ENCODE assay signal across 25 cellular contexts in the genomic region with DNA sequence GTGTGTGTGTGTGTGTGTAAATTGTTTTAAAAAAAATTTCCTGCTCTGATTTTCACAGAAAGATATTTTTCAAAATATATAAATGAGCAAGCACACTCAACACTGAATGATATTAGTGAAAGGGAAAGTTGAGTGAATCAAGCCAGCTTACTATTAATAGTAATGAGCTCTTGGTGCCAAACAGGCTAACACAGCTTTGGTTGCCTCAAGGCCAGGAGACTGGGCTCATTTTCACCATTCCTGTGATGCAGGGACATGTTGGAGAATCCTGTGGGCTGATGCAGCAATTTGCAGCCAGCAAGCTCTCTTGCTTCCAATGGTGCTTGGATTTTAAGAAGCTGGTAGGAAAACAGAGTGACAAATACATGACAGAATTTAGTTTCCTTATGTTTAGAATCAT. TPM values are rescaled to one million over a fixed set of nuclear protein-coding genes. Genes with fewer than 3 reads are reported as not detected.
DNase-seq lines count a peak whose midpoint lies in the region; ATAC-seq, FAIRE-seq and TF ChIP-seq lines count a peak whose summit lies in the region.
"Had no signal": no experiment of that assay in that cellular context is flagged by ENCODE, and none has a peak within 500 bp of the region (broad histone marks: within the 10 kb centered on the region; RNA-seq: fewer than 3 reads in every experiment).

No MANE protein-coding gene starts in this region.

- H3K36me3 ChIP-seq in astrocyte (ENCODE audit: insufficient read depth, low read length) (no peaks in the 10 kb centered on the region), suprapubic skin (no peaks in the 10 kb centered on the region)
- H3K36me3 ChIP-seq: adrenal gland, BLaER1, upper lobe of left lung had no signal

- no peak for TF ChIP-seq EP300 in suprapubic skin (IDR thresholded peaks at IDR 0.05)

- no peaks in the 10 kb centered on the region for H3K4me1 ChIP-seq in astrocyte (ENCODE audit: insufficient read depth, low read length)
- H3K4me1 ChIP-seq in suprapubic skin: peaks cover 6% of the 10 kb centered on the region
- H3K4me1 ChIP-seq: adrenal gland, BLaER1, parathyroid adenoma had no signal

- DNase-seq in astrocyte (ENCODE audit: low read depth) (peak; percentile 39), fibroblast of the aortic adventitia (ENCODE audit: low read depth) (peak; percentile 65), suprapubic skin (ENCODE audit: low spot score in 2 of 2) (no peak), NCI-H1105 (lab: John Stamatoyannopoulos, UW) (no peak), SHP77 (lab: John Stamatoyannopoulos, UW) (no peak), erythroblast (lab: John Stamatoyannopoulos, UW) (no peak)
- DNase-seq: activated CD4-positive, alpha-beta T cell treated with anti-CD3 and anti-CD28 coated beads for 48 hours; activated CD8-positive, alpha-beta memory T cell treated with anti-CD3 and anti-CD28 coated beads, Interleukin-2, amount 50 U/mL, for 4 hours; activated effector memory CD4-positive, alpha-beta T cell treated with Interleukin-2 at 50 U/mL for 16 hours; adrenal gland; cerebellar nuclear complex; effector memory CD4-positive, alpha-beta T cell; HCEC 1CT; immature natural killer cell; naive B cell; NCI-H2081; NCI-H510A treated with DMSO at 0.1 percent for 48 hours; stimulated activated CD4-positive, alpha-beta T cell treated with anti-CD3 and anti-CD28 coated beads, Interleukin-2, amount 100 ng/mL, for 24 hours; stimulated activated naive CD4-positive, alpha-beta T cell treated with Interleukin-2 at 50 U/mL for 16 hours; SW 1271; upper lobe of left lung had no signal

- H3K27me3 ChIP-seq in astrocyte (ENCODE audit: insufficient read depth, low read length): no peaks in the 10 kb centered on the region
- H3K27me3 ChIP-seq in suprapubic skin: no peaks in the 10 kb centered on the region
- H3K27me3 ChIP-seq: adrenal gland, BLaER1, upper lobe of left lung had no signal

- peak overlapping the region; percentile 47 for H3K27ac Mint-ChIP-seq in astrocyte (ENCODE audit: unreplicated experiment)
- H3K27ac Mint-ChIP-seq: immature natural killer cell had no signal

- ATAC-seq in GM21723 (IDR thresholded peaks at IDR 0.05; ENCODE audit: unreplicated experiment): peak; percentile 47

- H4K20me1 ChIP-seq in astrocyte (ENCODE audit: insufficient read depth, low read length): no peaks in the 10 kb centered on the region
- H4K20me1 ChIP-seq: BLaER1 had no signal

- H2AFZ ChIP-seq in astrocyte (ENCODE audit: low read depth, low read length): no peak overlapping the region
- H2AFZ ChIP-seq: parathyroid adenoma had no signal

- H3K36me3 Mint-ChIP-seq in astrocyte (ENCODE audit: low read depth, unreplicated experiment): no peaks in the 10 kb centered on the region
- H3K36me3 Mint-ChIP-seq: immature natural killer cell, naive B cell had no signal

- H3K4me3 ChIP-seq in astrocyte (ENCODE audit: insufficient read depth, low read depth, low read length) (no peak overlapping the region), fibroblast of the aortic adventitia (ENCODE audit: low read depth, low read length) (no peak overlapping the region), suprapubic skin (no peak overlapping the region)
- H3K4me3 ChIP-seq: adrenal gland, BLaER1, upper lobe of left lung had no signal

- H3K4me3 Mint-ChIP-seq in astrocyte (ENCODE audit: unreplicated experiment): no peak overlapping the region
- H3K4me3 Mint-ChIP-seq: immature natural killer cell, naive B cell had no signal

- H3K9ac ChIP-seq in astrocyte (ENCODE audit: low read length): no peak overlapping the region
- H3K9ac ChIP-seq: BLaER1, parathyroid adenoma had no signal

- peaks cover 3% of the 10 kb centered on the region for H3K9me3 Mint-ChIP-seq in astrocyte (ENCODE audit: unreplicated experiment)

- TF ChIP-seq POLR2A in suprapubic skin (IDR thresholded peaks at IDR 0.05): no peak
- TF ChIP-seq POLR2A in erythroblast (IDR thresholded peaks at IDR 0.05; ENCODE audit: low read length): no peak

- peaks cover 1% of the 10 kb centered on the region for H3K27me3 Mint-ChIP-seq in astrocyte (ENCODE audit: low read depth, unreplicated experiment)
- H3K27me3 Mint-ChIP-seq: naive B cell had no signal

- no peaks in the 10 kb centered on the region for H3K9me3 ChIP-seq in astrocyte (ENCODE audit: insufficient read depth, low read depth, low read length)
- no peaks in the 10 kb centered on the region for H3K9me3 ChIP-seq in suprapubic skin
- H3K9me3 ChIP-seq: adrenal gland, BLaER1, upper lobe of left lung had no signal

- no peak for TF ChIP-seq CTCF in astrocyte (IDR thresholded peaks at IDR 0.05; ENCODE audit: insufficient read depth, low read depth, low read length)
- TF ChIP-seq CTCF in fibroblast of the aortic adventitia (IDR thresholded peaks at IDR 0.05; ENCODE audit: insufficient read depth, low read length): no peak
- no peak for TF ChIP-seq CTCF in suprapubic skin (IDR thresholded peaks at IDR 0.05)

- H3K4me2 ChIP-seq in astrocyte (ENCODE audit: low read length): no peak overlapping the region
- H3K4me2 ChIP-seq: BLaER1 had no signal

- H3K27ac ChIP-seq in astrocyte (ENCODE audit: low read depth, low read length) (no peak overlapping the region), suprapubic skin (peak overlapping the region; percentile 27)
- H3K27ac ChIP-seq: adrenal gland, BLaER1, parathyroid adenoma, upper lobe of left lung had no signal

- no peaks in the 10 kb centered on the region for H3K79me2 ChIP-seq in astrocyte (ENCODE audit: insufficient read depth, low read length)

- no peaks in the 10 kb centered on the region for H3K4me1 Mint-ChIP-seq in astrocyte (ENCODE audit: low read depth, unreplicated experiment)
- H3K4me1 Mint-ChIP-seq: immature natural killer cell, naive B cell had no signal

- FAIRE-seq in astrocyte (lab: Jason Lieb, UNC): no peak
- FAIRE-seq: G401.6 had no signal

RNA-seq across cellular contexts. Expression of gene PLA2G4A, which starts 30.2 kb away (rescaled TPM):
- total RNA-seq in astrocyte: 1.4 and 1.9 TPM in 2 replicates
- 7.3 and 74.7 TPM in 2 replicates for total RNA-seq in fibroblast of the aortic adventitia (ENCODE audit: low replicate concordance)
- total RNA-seq in suprapubic skin: 10 to 100 TPM; 11.0 to 13.8 (median 11.6) TPM

Comparison
In these comparisons a context has a peak if more than half of its experiments do, and no peak if none do; other contexts are left out.
1. DNase-seq: peak in astrocyte (single experiment) and fibroblast of the aortic adventitia (single experiment); none in suprapubic skin (0 of 2), NCI-H1105 (single experiment), SHP77 (0 of 2) and erythroblast (0 of 2).